2 cellular contexts compared by ENCODE assay signal in the genomic region with DNA sequence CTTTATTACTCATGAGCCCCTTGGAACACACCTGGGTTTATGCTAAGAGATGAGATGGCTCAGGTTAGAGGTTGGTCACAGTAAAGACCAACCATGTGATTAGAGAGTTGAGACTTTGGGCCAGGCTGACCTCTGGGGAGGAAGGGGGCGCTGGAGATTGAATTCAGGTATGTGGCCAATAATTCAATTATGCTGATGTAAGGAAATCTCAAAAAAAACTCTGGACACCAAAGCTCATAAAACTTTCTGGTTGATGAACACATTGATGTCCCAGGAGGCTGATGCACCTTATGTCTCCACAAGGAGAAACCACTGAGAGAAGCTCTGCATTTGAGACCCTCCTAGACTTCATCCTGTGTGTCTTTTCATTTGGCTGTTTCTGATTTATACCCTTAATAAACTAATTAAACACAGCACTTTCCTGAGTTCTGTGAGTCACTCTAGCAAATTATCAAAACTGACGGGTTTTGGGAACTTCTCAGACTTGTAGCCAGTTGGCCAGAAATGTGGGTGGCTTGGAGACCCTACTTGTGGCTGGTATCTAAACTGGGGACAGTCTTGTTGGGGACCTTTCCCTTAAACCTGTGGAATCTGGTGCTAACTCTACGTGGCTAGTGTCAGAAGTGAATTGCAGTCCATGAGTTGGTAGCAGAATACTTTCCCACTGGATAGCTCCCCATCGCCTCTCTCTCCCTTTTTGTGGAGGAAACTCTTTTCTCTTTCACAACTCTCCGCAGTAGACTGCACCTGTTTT.
A peak's percentile ranks its signal among the peaks of the same experiment; 100 is the strongest.
TF ChIP-seq lines count a peak whose summit lies in the region.

No MANE protein-coding gene starts in this region.

TF ChIP-seq in HepG2, 621 proteins besides CTCF, POLR2A, EP300 and RAD21 (continues in another document):
- no peak for TF ChIP-seq FOXC1 (CRISPR knock-in tag; IDR thresholded peaks at IDR 0.05; ENCODE audit: borderline replicate concordance)
- TF ChIP-seq, protein P1, sequence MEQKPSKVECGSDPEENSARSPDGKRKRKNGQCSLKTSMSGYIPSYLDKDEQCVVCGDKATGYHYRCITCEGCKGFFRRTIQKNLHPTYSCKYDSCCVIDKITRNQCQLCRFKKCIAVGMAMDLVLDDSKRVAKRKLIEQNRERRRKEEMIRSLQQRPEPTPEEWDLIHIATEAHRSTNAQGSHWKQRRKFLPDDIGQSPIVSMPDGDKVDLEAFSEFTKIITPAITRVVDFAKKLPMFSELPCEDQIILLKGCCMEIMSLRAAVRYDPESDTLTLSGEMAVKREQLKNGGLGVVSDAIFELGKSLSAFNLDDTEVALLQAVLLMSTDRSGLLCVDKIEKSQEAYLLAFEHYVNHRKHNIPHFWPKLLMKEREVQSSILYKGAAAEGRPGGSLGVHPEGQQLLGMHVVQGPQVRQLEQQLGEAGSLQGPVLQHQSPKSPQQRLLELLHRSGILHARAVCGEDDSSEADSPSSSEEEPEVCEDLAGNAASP (CRISPR knock-in tag; IDR thresholded peaks at IDR 0.05; ENCODE audit: borderline replicate concordance) = no peak
- no peak for TF ChIP-seq DNMT3B (CRISPR knock-in tag; conservative IDR thresholded peaks at IDR 0.05)
- no peak for TF ChIP-seq RFXAP (CRISPR knock-in tag; IDR thresholded peaks at IDR 0.05; ENCODE audit: borderline replicate concordance)
- TF ChIP-seq ZNF12 (CRISPR knock-in tag; IDR thresholded peaks at IDR 0.05) = no peak
- no peak for TF ChIP-seq FOSL1 (CRISPR knock-in tag; IDR thresholded peaks at IDR 0.05; ENCODE audit: borderline replicate concordance)
- TF ChIP-seq TAF15 (IDR thresholded peaks at IDR 0.05; ENCODE audit: low read depth, low read length, poor library complexity, severe bottlenecking) = no peak
- TF ChIP-seq MAFK (conservative IDR thresholded peaks at IDR 0.05 in 1 of 2, IDR thresholded peaks at IDR 0.05 in 1 of 2; ENCODE audit: low read length in 2 of 2) = peak; percentile 78 to 86
- TF ChIP-seq, protein P2, sequence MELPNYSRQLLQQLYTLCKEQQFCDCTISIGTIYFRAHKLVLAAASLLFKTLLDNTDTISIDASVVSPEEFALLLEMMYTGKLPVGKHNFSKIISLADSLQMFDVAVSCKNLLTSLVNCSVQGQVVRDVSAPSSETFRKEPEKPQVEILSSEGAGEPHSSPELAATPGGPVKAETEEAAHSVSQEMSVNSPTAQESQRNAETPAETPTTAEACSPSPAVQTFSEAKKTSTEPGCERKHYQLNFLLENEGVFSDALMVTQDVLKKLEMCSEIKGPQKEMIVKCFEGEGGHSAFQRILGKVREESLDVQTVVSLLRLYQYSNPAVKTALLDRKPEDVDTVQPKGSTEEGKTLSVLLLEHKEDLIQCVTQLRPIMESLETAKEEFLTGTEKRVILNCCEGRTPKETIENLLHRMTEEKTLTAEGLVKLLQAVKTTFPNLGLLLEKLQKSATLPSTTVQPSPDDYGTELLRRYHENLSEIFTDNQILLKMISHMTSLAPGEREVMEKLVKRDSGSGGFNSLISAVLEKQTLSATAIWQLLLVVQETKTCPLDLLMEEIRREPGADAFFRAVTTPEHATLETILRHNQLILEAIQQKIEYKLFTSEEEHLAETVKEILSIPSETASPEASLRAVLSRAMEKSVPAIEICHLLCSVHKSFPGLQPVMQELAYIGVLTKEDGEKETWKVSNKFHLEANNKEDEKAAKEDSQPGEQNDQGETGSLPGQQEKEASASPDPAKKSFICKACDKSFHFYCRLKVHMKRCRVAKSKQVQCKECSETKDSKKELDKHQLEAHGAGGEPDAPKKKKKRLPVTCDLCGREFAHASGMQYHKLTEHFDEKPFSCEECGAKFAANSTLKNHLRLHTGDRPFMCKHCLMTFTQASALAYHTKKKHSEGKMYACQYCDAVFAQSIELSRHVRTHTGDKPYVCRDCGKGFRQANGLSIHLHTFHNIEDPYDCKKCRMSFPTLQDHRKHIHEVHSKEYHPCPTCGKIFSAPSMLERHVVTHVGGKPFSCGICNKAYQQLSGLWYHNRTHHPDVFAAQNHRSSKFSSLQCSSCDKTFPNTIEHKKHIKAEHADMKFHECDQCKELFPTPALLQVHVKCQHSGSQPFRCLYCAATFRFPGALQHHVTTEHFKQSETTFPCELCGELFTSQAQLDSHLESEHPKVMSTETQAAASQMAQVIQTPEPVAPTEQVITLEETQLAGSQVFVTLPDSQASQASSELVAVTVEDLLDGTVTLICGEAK (IDR thresholded peaks at IDR 0.05) = no peak
- TF ChIP-seq, protein P2 (CRISPR knock-in tag; IDR thresholded peaks at IDR 0.05) = no peak
- TF ChIP-seq, protein P3, sequence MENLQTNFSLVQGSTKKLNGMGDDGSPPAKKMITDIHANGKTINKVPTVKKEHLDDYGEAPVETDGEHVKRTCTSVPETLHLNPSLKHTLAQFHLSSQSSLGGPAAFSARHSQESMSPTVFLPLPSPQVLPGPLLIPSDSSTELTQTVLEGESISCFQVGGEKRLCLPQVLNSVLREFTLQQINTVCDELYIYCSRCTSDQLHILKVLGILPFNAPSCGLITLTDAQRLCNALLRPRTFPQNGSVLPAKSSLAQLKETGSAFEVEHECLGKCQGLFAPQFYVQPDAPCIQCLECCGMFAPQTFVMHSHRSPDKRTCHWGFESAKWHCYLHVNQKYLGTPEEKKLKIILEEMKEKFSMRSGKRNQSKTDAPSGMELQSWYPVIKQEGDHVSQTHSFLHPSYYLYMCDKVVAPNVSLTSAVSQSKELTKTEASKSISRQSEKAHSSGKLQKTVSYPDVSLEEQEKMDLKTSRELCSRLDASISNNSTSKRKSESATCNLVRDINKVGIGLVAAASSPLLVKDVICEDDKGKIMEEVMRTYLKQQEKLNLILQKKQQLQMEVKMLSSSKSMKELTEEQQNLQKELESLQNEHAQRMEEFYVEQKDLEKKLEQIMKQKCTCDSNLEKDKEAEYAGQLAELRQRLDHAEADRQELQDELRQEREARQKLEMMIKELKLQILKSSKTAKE (CRISPR knock-in tag; IDR thresholded peaks at IDR 0.05; ENCODE audit: borderline replicate concordance) = no peak

TF ChIP-seq in IMR-90, 13 proteins besides CTCF, POLR2A, EP300 and RAD21:
- TF ChIP-seq CEBPB (IDR thresholded peaks at IDR 0.05; ENCODE audit: low read depth, low read length) = no peak
- TF ChIP-seq FOS (IDR thresholded peaks at IDR 0.05; ENCODE audit: low read depth, low read length) = no peak
- TF ChIP-seq BHLHE40 (IDR thresholded peaks at IDR 0.05; ENCODE audit: low read depth, low read length) = no peak
- no peak for TF ChIP-seq SMC3 (IDR thresholded peaks at IDR 0.05; ENCODE audit: low read depth, low read length)
- peak; percentile 73 for TF ChIP-seq MAFK (IDR thresholded peaks at IDR 0.05; ENCODE audit: low read depth, low read length)
